27 cellular contexts compared by ENCODE assay signal in genomic region chr7:32142649-32143048, GRCh38.
DNase-seq lines count a peak whose midpoint lies in the region; TF ChIP-seq lines count a peak whose summit lies in the region.
"Had no signal": no experiment of that assay in that cellular context is flagged by ENCODE, and none has a peak within 500 bp of the region (broad histone marks: within the 10 kb centered on the region; RNA-seq: fewer than 3 reads in every experiment).

No MANE protein-coding gene starts in this region.

- DNase-seq in A172 (ENCODE audit: low spot score) (peak; percentile 90), HFFc6 (no peak), adipocyte (ENCODE audit: low read depth) (peak; percentile 56), fibroblast of pulmonary artery (ENCODE audit: low read depth) (peak; percentile 20), AML-193 (lab: John Stamatoyannopoulos, UW) (no peak), NCI-H1105 (lab: John Stamatoyannopoulos, UW) (no peak), suprapubic skin (ENCODE audit: low spot score in 2 of 2) (no peak)
- DNase-seq in activated CD8-positive, alpha-beta memory T cell treated with anti-CD3 and anti-CD28 coated beads for 24 hours: no peak
- DNase-seq: 8988T; activated B cell treated with CpG ODN at 0.5 μM for 24 hours; activated CD4-positive, alpha-beta memory T cell treated with anti-CD3 and anti-CD28 coated beads, Interleukin-2, amount 10 ng/mL, durations not matched to agents 7 days and 5 days; activated naive CD4-positive, alpha-beta T cell treated with anti-CD3 and anti-CD28 coated beads, Interleukin-2, amount 10 ng/mL, durations not matched to agents 7 days and 5 days; activated T-cell treated with anti-CD3 and anti-CD28 coated beads, Interleukin-2, amount 50 U/mL, for 1 hour; body of pancreas; gastrocnemius medialis; GF-D8; kidney glomerular epithelial cell; NCI-H187; NK-92 treated with Interleukin-12 subunit alpha and Interleukin-12 subunit beta, amount 100 ng/mL, for 24 hours; posterior cingulate gyrus; stimulated activated CD4-positive, alpha-beta T cell treated with anti-CD3 and anti-CD28 coated beads, Interleukin-2, amount 100 ng/mL, for 24 hours; stimulated activated naive CD8-positive, alpha-beta T cell treated with anti-CD3 and anti-CD28 coated beads, Interleukin-15, Interleukin-2, amounts not matched to agents 100 U/mL and 50 U/mL, for 24 hours; T-helper 17 cell; trophoblast cell had no signal

- H3K4me1 ChIP-seq in adipocyte (ENCODE audit: control insufficient read depth, insufficient read depth, low read length) (no peaks in the 10 kb centered on the region), suprapubic skin (no peaks in the 10 kb centered on the region)
- H3K4me1 ChIP-seq: body of pancreas, gastrocnemius medialis had no signal

- no peaks in the 10 kb centered on the region for H3K36me3 Mint-ChIP-seq in HFFc6 (ENCODE audit: low read depth)
- H3K36me3 Mint-ChIP-seq: activated naive CD4-positive, alpha-beta T cell treated with anti-CD3 and anti-CD28 coated beads, Interleukin-2, amount 10 ng/mL, durations not matched to agents 7 days and 5 days; natural killer cell treated with Interleukin-12 subunit alpha and Interleukin-12 subunit beta and Interleukin-15 and Interleukin-18, amount 100 ng/mL, for 72 hours had no signal

- H3K9me3 Mint-ChIP-seq in HFFc6: peaks cover 10% of the 10 kb centered on the region; the same call in 1 of the 2 replicates
- H3K9me3 Mint-ChIP-seq: activated B cell treated with CpG ODN at 0.5 μM for 24 hours; activated CD4-positive, alpha-beta memory T cell treated with anti-CD3 and anti-CD28 coated beads, Interleukin-2, amount 10 ng/mL, durations not matched to agents 7 days and 5 days; activated naive CD4-positive, alpha-beta T cell treated with anti-CD3 and anti-CD28 coated beads, Interleukin-2, amount 10 ng/mL, durations not matched to agents 7 days and 5 days; dendritic cell treated with granulocyte-macrophage colony-stimulating factor and Interleukin-4, amounts not matched to agents 40 ng/mL and 50 ng/mL, for 4 days had no signal

- no peak for TF ChIP-seq EP300 in suprapubic skin (IDR thresholded peaks at IDR 0.05)

- no peaks in the 10 kb centered on the region for H3K9me3 ChIP-seq in adipocyte (ENCODE audit: control insufficient read depth, low read length)
- H3K9me3 ChIP-seq in suprapubic skin: no peaks in the 10 kb centered on the region
- H3K9me3 ChIP-seq: gastrocnemius medialis had no signal

- no peaks in the 10 kb centered on the region for H3K27me3 ChIP-seq in adipocyte (replicated peaks; ENCODE audit: control insufficient read depth, insufficient read depth, low read length)
- H3K27me3 ChIP-seq in suprapubic skin: no peaks in the 10 kb centered on the region
- H3K27me3 ChIP-seq: body of pancreas, gastrocnemius medialis had no signal

- peak overlapping the region; percentile 27; the same call in 1 of the 2 replicates for H3K27ac Mint-ChIP-seq in HFFc6
- H3K27ac Mint-ChIP-seq: activated B cell treated with CpG ODN at 0.5 μM for 24 hours; activated CD4-positive, alpha-beta memory T cell treated with anti-CD3 and anti-CD28 coated beads, Interleukin-2, amount 10 ng/mL, durations not matched to agents 7 days and 5 days; activated naive CD4-positive, alpha-beta T cell treated with anti-CD3 and anti-CD28 coated beads, Interleukin-2, amount 10 ng/mL, durations not matched to agents 7 days and 5 days; dendritic cell treated with granulocyte-macrophage colony-stimulating factor and Interleukin-4, amounts not matched to agents 40 ng/mL and 50 ng/mL, for 4 days; natural killer cell treated with Interleukin-12 subunit alpha and Interleukin-12 subunit beta and Interleukin-15 and Interleukin-18, amount 100 ng/mL, for 72 hours; T-helper 17 cell had no signal

- H3K9ac ChIP-seq in adipocyte (ENCODE audit: low read length): no peak overlapping the region

- no peak overlapping the region for H3K27ac ChIP-seq in suprapubic skin
- H3K27ac ChIP-seq: body of pancreas, gastrocnemius medialis had no signal

- H3K4me3 Mint-ChIP-seq in HFFc6: peak overlapping the region; percentile 31; the same call in 1 of the 2 replicates
- H3K4me3 Mint-ChIP-seq: activated B cell treated with CpG ODN at 0.5 μM for 24 hours; activated CD4-positive, alpha-beta memory T cell treated with anti-CD3 and anti-CD28 coated beads, Interleukin-2, amount 10 ng/mL, durations not matched to agents 7 days and 5 days; activated naive CD4-positive, alpha-beta T cell treated with anti-CD3 and anti-CD28 coated beads, Interleukin-2, amount 10 ng/mL, durations not matched to agents 7 days and 5 days; dendritic cell treated with granulocyte-macrophage colony-stimulating factor and Interleukin-4, amounts not matched to agents 40 ng/mL and 50 ng/mL, for 4 days; natural killer cell treated with Interleukin-12 subunit alpha and Interleukin-12 subunit beta and Interleukin-15 and Interleukin-18, amount 100 ng/mL, for 72 hours; T-helper 17 cell had no signal

- H3K4me3 ChIP-seq in adipocyte (ENCODE audit: low read length) (no peak overlapping the region), fibroblast of pulmonary artery (replicated peaks; ENCODE audit: low read depth, low read length) (no peak overlapping the region), suprapubic skin (no peak overlapping the region)
- H3K4me3 ChIP-seq: body of pancreas, gastrocnemius medialis, GM12878 had no signal

- H3K36me3 ChIP-seq in adipocyte (ENCODE audit: control insufficient read depth, insufficient read depth, low read length, severe bottlenecking) (no peaks in the 10 kb centered on the region), suprapubic skin (no peaks in the 10 kb centered on the region)
- H3K36me3 ChIP-seq: gastrocnemius medialis had no signal

- no peaks in the 10 kb centered on the region for H3K27me3 Mint-ChIP-seq in HFFc6 (ENCODE audit: insufficient read depth)
- H3K27me3 Mint-ChIP-seq: activated B cell treated with CpG ODN at 0.5 μM for 24 hours; activated CD4-positive, alpha-beta memory T cell treated with anti-CD3 and anti-CD28 coated beads, Interleukin-2, amount 10 ng/mL, durations not matched to agents 7 days and 5 days; activated naive CD4-positive, alpha-beta T cell treated with anti-CD3 and anti-CD28 coated beads, Interleukin-2, amount 10 ng/mL, durations not matched to agents 7 days and 5 days; dendritic cell treated with granulocyte-macrophage colony-stimulating factor and Interleukin-4, amounts not matched to agents 40 ng/mL and 50 ng/mL, for 4 days; natural killer cell treated with Interleukin-12 subunit alpha and Interleukin-12 subunit beta and Interleukin-15 and Interleukin-18, amount 100 ng/mL, for 72 hours; T-helper 17 cell had no signal

- 75% methylated on average over 3 of the region's 3 CpGs for WGBS in suprapubic skin

- no peak for TF ChIP-seq POLR2A in suprapubic skin (IDR thresholded peaks at IDR 0.05)

- H3K4me1 Mint-ChIP-seq in HFFc6 (ENCODE audit: low read depth): peaks cover 16% of the 10 kb centered on the region; the same call in 1 of the 2 replicates
- H3K4me1 Mint-ChIP-seq: activated B cell treated with CpG ODN at 0.5 μM for 24 hours; activated CD4-positive, alpha-beta memory T cell treated with anti-CD3 and anti-CD28 coated beads, Interleukin-2, amount 10 ng/mL, durations not matched to agents 7 days and 5 days; activated naive CD4-positive, alpha-beta T cell treated with anti-CD3 and anti-CD28 coated beads, Interleukin-2, amount 10 ng/mL, durations not matched to agents 7 days and 5 days; T-helper 17 cell had no signal

- TF ChIP-seq CTCF in HFFc6 (IDR thresholded peaks at IDR 0.05) (no peak), fibroblast of pulmonary artery (IDR thresholded peaks at IDR 0.05; ENCODE audit: low read length, missing control alignments) (no peak), suprapubic skin (IDR thresholded peaks at IDR 0.05) (no peak)

Comparison
In these comparisons a context has a peak if more than half of its experiments do, and no peak if none do; other contexts are left out.
1. DNase-seq: peak in A172 (single experiment), adipocyte (single experiment) and fibroblast of pulmonary artery (single experiment); none in HFFc6 (single experiment), activated CD8-positive, alpha-beta memory T cell treated with anti-CD3 and anti-CD28 coated beads for 24 hours (single experiment), AML-193 (0 of 2), NCI-H1105 (single experiment) and suprapubic skin (0 of 2).